ENCODE assay signal across 8 cellular contexts in the genomic region with DNA sequence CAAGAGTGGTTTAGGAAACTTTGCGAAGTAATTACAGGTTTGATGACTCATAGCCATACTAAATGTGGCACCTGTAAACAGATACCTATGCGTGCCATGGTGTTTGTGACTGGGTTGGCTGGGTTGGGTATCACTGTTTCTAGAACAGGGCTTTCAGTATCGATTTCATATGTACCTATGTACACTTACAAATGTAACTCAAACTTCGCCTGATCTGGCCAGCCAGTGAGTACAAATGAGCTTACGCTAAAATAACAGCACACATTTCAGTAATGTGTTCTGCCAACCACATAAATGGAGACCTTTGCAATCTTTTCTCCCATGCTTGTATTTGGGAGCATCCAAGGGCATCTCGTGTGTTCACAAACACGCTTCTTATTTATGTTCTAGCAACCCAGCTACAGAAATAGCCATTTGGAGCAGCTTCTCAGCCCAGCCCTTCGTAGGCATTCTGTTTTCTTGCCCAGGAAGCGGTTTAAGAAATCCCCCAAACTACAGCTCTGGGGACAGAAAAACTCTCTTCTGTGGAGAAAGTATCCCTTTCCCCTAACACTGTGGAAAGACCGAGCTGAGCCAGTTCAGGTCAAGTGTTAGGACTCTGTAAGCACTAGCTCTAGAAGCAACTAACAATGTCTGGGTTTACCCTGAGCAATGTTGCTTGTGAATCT. TPM values are rescaled to one million over a fixed set of nuclear protein-coding genes. Genes with fewer than 3 reads are reported as not detected.
DNase-seq lines count a peak whose midpoint lies in the region; ATAC-seq, FAIRE-seq and TF ChIP-seq lines count a peak whose summit lies in the region.

No MANE protein-coding gene starts in this region.

- peaks cover 15% of the 10 kb centered on the region for H3K4me1 ChIP-seq in vagina

- FAIRE-seq in RCC 7860 (lab: Jason Lieb, UNC), result no peak

- H3K9me3 ChIP-seq in vagina, result no peaks in the 10 kb centered on the region

- H3K36me3 ChIP-seq in vagina, result no peaks in the 10 kb centered on the region

- no peak overlapping the region for H3K27ac ChIP-seq in vagina

- intact Hi-C loops in vagina (cut with DNase I), result no loop called here

- no peaks in the 10 kb centered on the region for H3K27me3 ChIP-seq in vagina

- TF ChIP-seq POLR2A in vagina (IDR thresholded peaks at IDR 0.05), result no peak

- DNase-seq in NCI-H69 (lab: John Stamatoyannopoulos, UW), result peak; percentile 60
- DNase-seq in activated naive CD8-positive, alpha-beta T cell treated with anti-CD3 and anti-CD28 coated beads, Interleukin-2, amount 50 U/mL, for 16 hours (ENCODE audit: low read depth, low spot score), result peak; percentile 27
- DNase-seq in stimulated activated CD4-positive, alpha-beta T cell treated with anti-CD3 and anti-CD28 coated beads, TNF-alpha, amount 100 ng/mL, for 4 hours (ENCODE audit: low read depth in 3 of 3), result peak in 2 of 3 experiments; percentile 29 to 46
- DNase-seq in RCC 7860 (ENCODE audit: low spot score), result no peak
- no peak for DNase-seq in NCI-H446 (lab: John Stamatoyannopoulos, UW)
- DNase-seq in vagina (ENCODE audit: extremely low spot score in 2 of 2), result no peak

- no peak overlapping the region for H3K4me3 ChIP-seq in vagina

- no peak for TF ChIP-seq CTCF in vagina (IDR thresholded peaks at IDR 0.05)

- peak; percentile 97 for ATAC-seq in GM18502 (IDR thresholded peaks at IDR 0.05; ENCODE audit: poor library complexity, unreplicated experiment)
- peak; percentile 86 for ATAC-seq in HG02610 (IDR thresholded peaks at IDR 0.05; ENCODE audit: unreplicated experiment)

RNA-seq across cellular contexts. Expression of gene MDM1, which starts 42.3 kb away (rescaled TPM):
- 30.0 TPM for total RNA-seq in vagina

Comparison
In these comparisons a context has a peak if more than half of its experiments do, and no peak if none do; other contexts are left out.
1. DNase-seq: peak in NCI-H69 (single experiment), activated naive CD8-positive, alpha-beta T cell treated with anti-CD3 and anti-CD28 coated beads, Interleukin-2, amount 50 U/mL, for 16 hours (single experiment) and stimulated activated CD4-positive, alpha-beta T cell treated with anti-CD3 and anti-CD28 coated beads, TNF-alpha, amount 100 ng/mL, for 4 hours (2 of 3); none in RCC 7860 (single experiment), NCI-H446 (0 of 2) and vagina (0 of 2).